In the genomic region with DNA sequence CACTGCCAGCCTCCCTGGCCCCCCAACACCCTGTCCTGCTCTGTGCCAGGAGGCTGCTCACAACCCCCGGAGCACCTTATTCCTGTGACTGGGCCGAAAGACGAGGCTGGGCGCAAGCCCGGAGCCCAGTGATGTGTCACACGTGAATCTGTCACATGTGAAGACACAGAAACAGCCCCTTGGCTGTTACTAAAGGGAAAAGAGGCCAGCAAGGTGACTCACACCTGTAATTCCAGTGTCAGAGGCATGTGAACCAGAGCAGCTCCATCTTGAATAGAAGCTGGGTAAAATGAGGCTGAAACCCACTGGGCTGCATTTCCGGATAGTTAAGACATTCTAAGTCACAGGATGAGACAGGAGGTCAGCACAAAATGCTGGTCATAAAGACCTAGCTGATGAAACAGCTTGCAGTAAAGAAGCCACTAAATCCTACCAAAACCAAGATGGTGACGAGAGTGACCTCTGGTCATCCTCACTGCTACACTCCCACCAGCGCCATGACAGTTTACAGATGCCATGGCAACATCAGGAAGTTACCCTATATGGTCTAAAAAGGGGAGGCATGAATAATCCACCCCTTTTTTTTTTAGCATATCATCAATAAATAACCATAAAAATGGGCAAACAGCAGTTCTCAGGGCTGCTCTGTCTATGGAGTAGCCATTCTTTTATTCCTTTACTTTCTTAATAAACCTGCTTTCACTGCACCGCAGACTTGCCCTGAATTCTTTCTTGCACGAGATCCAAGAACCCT, we compare ENCODE assay signal across 8 cellular contexts. TPM values are rescaled to one million over a fixed set of nuclear protein-coding genes. Genes with fewer than 3 reads are reported as not detected.
A peak's percentile ranks its signal among the peaks of the same experiment; 100 is the strongest.
DNase-seq lines count a peak whose midpoint lies in the region; ATAC-seq, FAIRE-seq and TF ChIP-seq lines count a peak whose summit lies in the region.
"Not testable (repeated sequence)": the region's sequence is repeated elsewhere in the genome, so short reads cannot be mapped to it uniquely, and the experiment has no call there.
"Had no signal": no experiment of that assay in that cellular context is flagged by ENCODE, and none has a peak within 500 bp of the region (broad histone marks: within the 10 kb centered on the region; RNA-seq: fewer than 3 reads in every experiment).

No MANE protein-coding gene starts in this region.

- not testable (repeated sequence) for H3K4me1 ChIP-seq in K562 (replicated peaks in 1 of 2; ENCODE audit: control insufficient read depth in 2 of 2, insufficient read depth in 2 of 2, low read length in 2 of 2); uterus
- H3K4me1 ChIP-seq in right atrium auricular region (peaks cover 0 to 48% of the 10 kb centered on the region in 2 donors), neuronal stem cell (ENCODE audit: control insufficient read depth in 2 of 2, insufficient read depth in 1 of 2, low read depth in 1 of 2, low read length in 2 of 2) (peaks cover 12 to 21% of the 10 kb centered on the region in 2 donors)

- H3K14ac ChIP-seq in neuronal stem cell (ENCODE audit: low read length) = not testable (repeated sequence)

- BruUV-seq in K562 (replicated peaks; lab: Mats Ljungman, UMichigan) = not testable (repeated sequence)

- FAIRE-seq in K562 (lab: Jason Lieb, UNC) = not testable (repeated sequence)

- H2AFZ ChIP-seq in K562 (ENCODE audit: low read depth, low read length) = not testable (repeated sequence)
- H2AFZ ChIP-seq in neuronal stem cell (ENCODE audit: low read length) = peak overlapping the region; percentile 47

- not testable (repeated sequence) for H3K23ac ChIP-seq in neuronal stem cell (ENCODE audit: low read depth, low read length, poor library complexity)

- POLR2A ChIA-PET in K562 (lab: Yijun Ruan, JAX) = interaction anchor here (1.3 to 1.7 kb wide), 2 partner anchors 35 to 289 kb away, joined by 4 to 7 read pairs; no protein-coding TSS in a partner anchor

- H3K9me1 ChIP-seq in K562 (ENCODE audit: control insufficient read depth, insufficient read depth, low read length) = not testable (repeated sequence)

- peaks cover 27 to 59% of the 10 kb centered on the region in 2 experiments for H3K27me3 ChIP-seq in K562 (ENCODE audit: control insufficient read depth in 2 of 2, insufficient read depth in 2 of 2, low read length in 2 of 2)
- H3K27me3 ChIP-seq in right atrium auricular region; neuronal stem cell (ENCODE audit: control insufficient read depth in 3 of 3, insufficient read depth in 3 of 3, low read depth in 1 of 3, low read length in 3 of 3); uterus: not testable (repeated sequence)

- not testable (repeated sequence) for H3K4me3 ChIP-seq in K562; right atrium auricular region; neuronal stem cell (ENCODE audit: low read length in 2 of 2); uterus

- H3K4me3 Mint-ChIP-seq in naive B cell; progenitor cell of endocrine pancreas (ENCODE audit: low read depth): not testable (repeated sequence)

- not testable (repeated sequence) for H2BK5ac ChIP-seq in neuronal stem cell (ENCODE audit: low read length)

- TF ChIP-seq CTCF in K562 (IDR thresholded peaks at IDR 0.05 in 2 of 3, conservative IDR thresholded peaks at IDR 0.05 in 1 of 3; ENCODE audit: insufficient read depth in 2 of 3, low read depth in 1 of 3, low read length in 3 of 3); right atrium auricular region (IDR thresholded peaks at IDR 0.05); progenitor cell of endocrine pancreas (IDR thresholded peaks at IDR 0.05; ENCODE audit: unreplicated experiment); uterus (IDR thresholded peaks at IDR 0.05): not testable (repeated sequence)

- H3K9me3 ChIP-seq in K562 (replicated peaks; ENCODE audit: control insufficient read depth, insufficient read depth, low read depth, low read length); right atrium auricular region; neuronal stem cell (replicated peaks in 1 of 2; ENCODE audit: control insufficient read depth in 2 of 2, insufficient read depth in 1 of 2, low read depth in 1 of 2, low read length in 2 of 2); uterus: not testable (repeated sequence)

- 28% methylated on average over 11 of the region's 11 CpGs for WGBS in K562 (ENCODE audit: insufficient coverage, low coverage, missing lambda C conversion rate)
- WGBS in neuronal stem cell (ENCODE audit: extremely low coverage in 2 of 2, insufficient read length in 2 of 2, insufficient replicate concordance in 1 of 2), 2 donors = no CpG with 5 or more reads among the region's 11 CpGs

- TF ChIP-seq EP300 in K562 (IDR thresholded peaks at IDR 0.05; ENCODE audit: low read length) = not testable (repeated sequence)

- H2BK120ac ChIP-seq in neuronal stem cell (ENCODE audit: low read depth, low read length) = peak overlapping the region; percentile 24

- not testable (repeated sequence) for H3K36me3 Mint-ChIP-seq in naive B cell; progenitor cell of endocrine pancreas (ENCODE audit: insufficient read depth)

- H3K18ac ChIP-seq in neuronal stem cell (ENCODE audit: low read length) = peak overlapping the region; percentile 53

- not testable (repeated sequence) for H4K91ac ChIP-seq in neuronal stem cell (ENCODE audit: low read depth, low read length, poor library complexity)

- H3K79me1 ChIP-seq in neuronal stem cell (ENCODE audit: low read depth, low read length) = not testable (repeated sequence)

- H4K20me1 ChIP-seq in K562 (replicated peaks; ENCODE audit: control insufficient read depth, insufficient read depth, low read length) = not testable (repeated sequence)

- not testable (repeated sequence) for H3K79me2 ChIP-seq in K562 (ENCODE audit: control insufficient read depth, insufficient read depth, low read length)

- peak overlapping the region; percentile 46 for H2BK15ac ChIP-seq in neuronal stem cell (ENCODE audit: low read length)

- not testable (repeated sequence) for H3K4me1 Mint-ChIP-seq in naive B cell
- H3K4me1 Mint-ChIP-seq in progenitor cell of endocrine pancreas (ENCODE audit: low read depth) = peaks cover 33% of the 10 kb centered on the region

- H2AK5ac ChIP-seq in neuronal stem cell (ENCODE audit: low read depth, low read length) = peak overlapping the region; percentile 87

- CTCF ChIA-PET in K562 (lab: Yijun Ruan, JAX; ENCODE audit: low intra/inter-chr PET ratio) = not testable (repeated sequence)

- H3K4ac ChIP-seq in neuronal stem cell (ENCODE audit: low read length) = not testable (repeated sequence)

- not testable (repeated sequence) for H4K8ac ChIP-seq in neuronal stem cell (ENCODE audit: low read depth, low read length)

- TF ChIP-seq RAD21 in K562 (CRISPR knock-in tag; conservative IDR thresholded peaks at IDR 0.05 in 1 of 2, IDR thresholded peaks at IDR 0.05 in 1 of 2) = not testable (repeated sequence)

- not testable (repeated sequence) for H2BK12ac ChIP-seq in neuronal stem cell (ENCODE audit: low read length)

- TF ChIP-seq POLR2A in K562 (conservative IDR thresholded peaks at IDR 0.05); uterus (IDR thresholded peaks at IDR 0.05): not testable (repeated sequence)

- H3K9me3 Mint-ChIP-seq in naive B cell; progenitor cell of endocrine pancreas (ENCODE audit: low read depth): not testable (repeated sequence)

- not testable (repeated sequence) for H3K27ac ChIP-seq in K562 (ENCODE audit: extremely low read depth, low read depth, low read length); neuronal stem cell (replicated peaks; ENCODE audit: low read length)
- H3K27ac ChIP-seq in right atrium auricular region (peak overlapping the region; percentile 71 to 76), uterus (peak overlapping the region; percentile 80 to 89)

- ATAC-seq in K562 (peak; percentile 47), esophagus mucosa (peak; percentile 49)
- ATAC-seq in naive B cell (ENCODE audit: low read depth in 2 of 2) = not testable (repeated sequence)

- H3K9ac ChIP-seq in K562 (ENCODE audit: insufficient read depth in 1 of 2, low read depth in 2 of 2, low read length in 2 of 2); neuronal stem cell (ENCODE audit: low read depth, low read length, poor library complexity): not testable (repeated sequence)

- not testable (repeated sequence) for H3K36me3 ChIP-seq in K562 (ENCODE audit: control insufficient read depth, insufficient read depth, low read length); right atrium auricular region; neuronal stem cell (replicated peaks in 1 of 2; ENCODE audit: control insufficient read depth in 2 of 2, insufficient read depth in 2 of 2, low read length in 2 of 2); uterus

- H3K27ac Mint-ChIP-seq in naive B cell = not testable (repeated sequence)
- peak overlapping the region; percentile 64 for H3K27ac Mint-ChIP-seq in progenitor cell of endocrine pancreas

- in situ Hi-C loops in K562 (cut with MboI) = not testable (repeated sequence)

- intact Hi-C loops in K562 (cut with micrococcal nuclease); uterus (cut with DNase I; ENCODE audit: low total_unique reads): not testable (repeated sequence)

- H3K27me3 Mint-ChIP-seq in naive B cell = peaks cover 8 to 30% (median 28%) of the 10 kb centered on the region in 3 donors
- not testable (repeated sequence) for H3K27me3 Mint-ChIP-seq in progenitor cell of endocrine pancreas

- not testable (repeated sequence) for DNase-seq in K562 (ENCODE audit: extremely low read depth in 1 of 4, low spot score in 3 of 4); right atrium auricular region (ENCODE audit: low spot score); neuronal stem cell (ENCODE audit: low spot score); progenitor cell of endocrine pancreas (ENCODE audit: low spot score, unreplicated experiment); uterus
- DNase-seq in naive B cell = peak; percentile 1

- not testable (repeated sequence) for H3K4me2 ChIP-seq in K562 (ENCODE audit: insufficient read depth, low read length); neuronal stem cell (ENCODE audit: insufficient read depth, low read length, poor library complexity, severe bottlenecking)

RNA-seq across cellular contexts. Expression of a gene that starts 55.8 kb away (rescaled TPM):
- total RNA-seq in K562 (2011; cell fraction: chromatin; rRNA removed; ENCODE audit: low replicate concordance) = 0.46 and 1.2 TPM in 2 replicates
- total RNA-seq in K562 (2011; cell fraction: nucleolus; rRNA removed) = 0.67 and 0.79 TPM in 2 replicates
- 0.59 and 1.1 TPM in 2 replicates for total RNA-seq in K562 (2011; cell fraction: nucleoplasm; rRNA removed)
- total RNA-seq in K562 (2014; rRNA removed) (0.04 and 0.82 TPM in 2 replicates), K562 (2014; rRNA removed; fragmentation: Illumina TruSeq; extraction: Trizol) (0.11 and 0.38 TPM in 2 replicates), K562 (2015; rRNA removed; fragmentation: Illumina TruSeq; extraction: Trizol) (0.11 and 0.19 TPM in 2 replicates), K562 (2021) (0.63 and 0.86 TPM in 2 replicates), esophagus mucosa (1.5 TPM), right atrium auricular region (10 to 100 TPM; 19.3 to 19.8 TPM), progenitor cell of endocrine pancreas (47.7 and 49.1 TPM in 2 replicates), uterus (10 to 100 TPM in 1 of 4 donors, 1 to 10 TPM in 3; 1.8 to 18.7 (median 4.5) TPM)
- polyA plus RNA-seq in K562 (2011; rRNA removed) (0.04 and 0.09 TPM in 2 replicates), K562 (2014; fragmentation: Illumina TruSeq; extraction: Trizol) (0.08 and 0.09 TPM in 2 replicates), K562 (2014; fragmentation: Nextera tagmentation; extraction: Ambion mirVana) (not detected), K562 (2014; rRNA removed) (0.12 and 0.52 TPM in 2 replicates), naive B cell (ENCODE audit: low read depth in 6 of 6) (10 to 100 TPM; 27.8 to 59.5 (median 46.3) TPM)
- polyA plus RNA-seq in K562 (2011; cell fraction: cytosol; rRNA removed) = 0.04 and 0.31 TPM in 2 replicates
- 0.30 and 0.63 TPM in 2 replicates for polyA plus RNA-seq in K562 (2011; cell fraction: nucleus; rRNA removed)
- polyA plus RNA-seq in K562 (2012) = 0.17 and 0.46 TPM in 2 replicates
- polyA minus RNA-seq in K562 (2011; rRNA and poly(A)+ RNA removed) = 0.04 and 0.18 TPM in 2 replicates
- polyA minus RNA-seq in K562 (2011; cell fraction: cytosol; rRNA and poly(A)+ RNA removed) = not detected in 2 replicates
- 0.27 and 0.44 TPM in 2 replicates for polyA minus RNA-seq in K562 (2011; cell fraction: nucleus; rRNA and poly(A)+ RNA removed)
- 1.0 TPM for polyA plus RNA-seq in neuronal stem cell (2013, experiment 1 of 2)
- polyA plus RNA-seq in neuronal stem cell (2013, experiment 2 of 2) = 1.0 TPM
- total RNA-seq: HFFc6 had no signal
